1 cellular context compared by ENCODE assay signal in the genomic region with DNA sequence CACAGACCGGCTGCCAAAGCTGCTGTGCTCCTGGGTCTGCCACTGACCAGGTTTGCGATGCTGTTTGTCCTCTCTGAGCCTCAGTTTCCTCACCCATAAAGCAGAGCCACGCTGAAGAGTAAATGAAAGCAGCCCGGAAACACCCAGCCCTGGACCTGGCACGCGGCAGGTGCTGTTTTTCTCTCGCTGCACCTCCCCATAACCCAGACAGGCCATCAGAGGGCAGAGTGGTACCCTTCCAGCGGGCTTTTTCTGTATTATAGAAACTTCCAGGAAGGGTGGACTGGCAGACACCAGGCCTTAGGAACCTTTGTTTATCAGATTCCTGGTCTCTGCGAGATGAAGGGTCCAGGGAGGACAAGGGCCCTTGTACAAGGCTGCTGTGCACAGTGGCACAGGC.
A peak's percentile ranks its signal among the peaks of the same experiment; 100 is the strongest.
TF ChIP-seq lines count a peak whose summit lies in the region.

No MANE protein-coding gene starts in this region.

TF ChIP-seq in WTC11, 78 proteins besides CTCF, POLR2A, EP300 and RAD21 (continued from another document):
- TF ChIP-seq TEAD1 (CRISPR knock-in tag; IDR thresholded peaks at IDR 0.05) (no peak), MAX (CRISPR knock-in tag; IDR thresholded peaks at IDR 0.05) (peak; percentile 60; the same call in 1 of the 2 replicates)
